In genomic region chr14:61386173-61386772, GRCh38 we compare ENCODE assay signal across 1 cellular context.
TF ChIP-seq lines count a peak whose summit lies in the region.

No MANE protein-coding gene starts in this region.

TF ChIP-seq in GM12878, 131 proteins besides CTCF, POLR2A, EP300 and RAD21 (continued from another document):
- TF ChIP-seq MLLT1 (IDR thresholded peaks at IDR 0.05), result peak; percentile 93
